In genomic region chr12:132014915-132015280, GRCh38 we compare ENCODE assay signal across 1 cellular context.
TF ChIP-seq lines count a peak whose summit lies in the region.

No MANE protein-coding gene starts in this region.

TF ChIP-seq in H1, 55 proteins besides CTCF, POLR2A, EP300 and RAD21:
- TF ChIP-seq MAX (IDR thresholded peaks at IDR 0.05), result no peak
- TF ChIP-seq HDAC6 (IDR thresholded peaks at IDR 0.05; ENCODE audit: low read depth, low read length), result no peak
- no peak for TF ChIP-seq GABPA (IDR thresholded peaks at IDR 0.05; ENCODE audit: borderline replicate concordance, insufficient read depth, low read length)
- TF ChIP-seq TAF1 (IDR thresholded peaks at IDR 0.05; ENCODE audit: low read depth, low read length), result no peak
- TF ChIP-seq NANOG (IDR thresholded peaks at IDR 0.05; ENCODE audit: insufficient read depth, low read depth, low read length, poor library complexity, severe bottlenecking), result no peak
- no peak for TF ChIP-seq E2F6 (IDR thresholded peaks at IDR 0.05)
- TF ChIP-seq CHD2 (IDR thresholded peaks at IDR 0.05; ENCODE audit: low read length), result no peak
- no peak for TF ChIP-seq SRF (IDR thresholded peaks at IDR 0.05; ENCODE audit: low read depth, low read length)
- no peak for TF ChIP-seq RNF2 (IDR thresholded peaks at IDR 0.05; ENCODE audit: borderline replicate concordance, low read depth, low read length, missing control alignments, poor library complexity, severe bottlenecking)
- no peak for TF ChIP-seq NRF1 (IDR thresholded peaks at IDR 0.05; ENCODE audit: low read depth, low read length)
- TF ChIP-seq KDM5A (IDR thresholded peaks at IDR 0.05; ENCODE audit: low read length), result no peak
